19 cellular contexts compared by ENCODE assay signal in genomic region chr10:110824152-110824441, GRCh38. TPM values are rescaled to one million over a fixed set of nuclear protein-coding genes. Genes with fewer than 3 reads are reported as not detected.
A peak's percentile ranks its signal among the peaks of the same experiment; 100 is the strongest.
DNase-seq lines count a peak whose midpoint lies in the region; ATAC-seq and TF ChIP-seq lines count a peak whose summit lies in the region.
"Had no signal": no experiment of that assay in that cellular context is flagged by ENCODE, and none has a peak within 500 bp of the region (broad histone marks: within the 10 kb centered on the region; RNA-seq: fewer than 3 reads in every experiment).

No MANE protein-coding gene starts in this region.

- H3K9me3 ChIP-seq in left ventricle myocardium inferior (replicated peaks) (no peaks in the 10 kb centered on the region), hepatocyte (ENCODE audit: low read depth) (no peaks in the 10 kb centered on the region), prostate gland (no peaks in the 10 kb centered on the region), uterus (no peaks in the 10 kb centered on the region)
- H3K9me3 ChIP-seq: BE2C had no signal

- H3K4me3 ChIP-seq in left ventricle myocardium inferior, result no peak overlapping the region
- H3K4me3 ChIP-seq in hepatocyte, result no peak overlapping the region
- H3K4me3 ChIP-seq in prostate gland, result no peak overlapping the region
- H3K4me3 ChIP-seq in uterus, result no peak overlapping the region

- H2AFZ ChIP-seq in hepatocyte, result no peak overlapping the region

- H3K36me3 ChIP-seq in left ventricle myocardium inferior (peaks cover 20% of the 10 kb centered on the region), hepatocyte (replicated peaks; ENCODE audit: insufficient read depth, low read depth) (no peaks in the 10 kb centered on the region), prostate gland (no peaks in the 10 kb centered on the region), uterus (no peaks in the 10 kb centered on the region)

- 32% methylated on average over 1 of the region's 1 CpG for WGBS in hepatocyte (ENCODE audit: low lambda C conversion rate, missing lambda C conversion rate)
- WGBS in prostate gland, result 24% methylated on average over 1 of the region's 1 CpG

- no peak for TF ChIP-seq POLR2A in prostate gland (IDR thresholded peaks at IDR 0.05)
- TF ChIP-seq POLR2A in uterus (IDR thresholded peaks at IDR 0.05), result no peak

- H3K4me1 ChIP-seq in left ventricle myocardium inferior, result peaks cover 97% of the 10 kb centered on the region
- peaks cover 80% of the 10 kb centered on the region for H3K4me1 ChIP-seq in hepatocyte (ENCODE audit: insufficient read depth)
- H3K4me1 ChIP-seq in prostate gland (replicated peaks), result peaks cover 41% of the 10 kb centered on the region
- peaks cover 25 to 28% of the 10 kb centered on the region in 2 donors for H3K4me1 ChIP-seq in uterus

- H3K27me3 ChIP-seq in left ventricle myocardium inferior (ENCODE audit: low read depth) (no peaks in the 10 kb centered on the region), hepatocyte (no peaks in the 10 kb centered on the region), prostate gland (replicated peaks; ENCODE audit: insufficient read depth) (no peaks in the 10 kb centered on the region), uterus (no peaks in the 10 kb centered on the region)
- H3K27me3 ChIP-seq: BE2C had no signal

- DNase-seq in left ventricle myocardium inferior (no peak), left ventricle myocardium superior (no peak), hepatocyte (ENCODE audit: low spot score) (no peak), prostate gland (ENCODE audit: low spot score) (peak; percentile 55), uterus (no peak), NCI-H526 treated with DMSO at 0.1 percent for 48 hours (lab: John Stamatoyannopoulos, UW) (no peak), sciatic nerve (ENCODE audit: low spot score) (no peak)
- DNase-seq in stimulated activated naive CD4-positive, alpha-beta T cell treated with Interleukin-2 at 50 U/mL for 16 hours (lab: John Stamatoyannopoulos, UW), result no peak
- DNase-seq: activated CD4-positive, alpha-beta T cell treated with anti-CD3 and anti-CD28 coated beads for 36 hours; activated CD8-positive, alpha-beta memory T cell treated with anti-CD3 and anti-CD28 coated beads, Interleukin-2, amount 10 ng/mL, durations not matched to agents 7 days and 5 days; BE2C; GOT3; natural killer cell; NCI-H1092; NCI-H2081; NCI-H524; SHP77; stimulated activated naive CD4-positive, alpha-beta T cell had no signal

- H3K4me2 ChIP-seq in hepatocyte, result peak overlapping the region; percentile 61

- ATAC-seq in left ventricle myocardium superior, result no peak
- ATAC-seq in sciatic nerve, result no peak
- ATAC-seq: activated CD4-positive, alpha-beta T cell treated with anti-CD3 and anti-CD28 coated beads for 36 hours; activated CD8-positive, alpha-beta memory T cell treated with anti-CD3 and anti-CD28 coated beads, Interleukin-2, amount 10 ng/mL, durations not matched to agents 7 days and 5 days; activated T-helper 17 cell treated with anti-CD3 and anti-CD28 coated beads, Interleukin-2, amount 50 U/mL, for 72 hours; natural killer cell had no signal

- intact Hi-C loops in left ventricle myocardium inferior (cut with micrococcal nuclease) (no loop called here), left ventricle myocardium superior (cut with micrococcal nuclease) (no loop called here), prostate gland (cut with DNase I) (loop anchor here (5.0 kb wide), 1 partner anchor 48 kb away; the partner anchor contains the start of gene PDCD4), uterus (cut with DNase I; ENCODE audit: low total_unique reads) (loop anchor here (10.0 kb wide), 1 partner anchor 51 kb away; the partner anchor contains the start of gene PDCD4), sciatic nerve (cut with DNase I) (no loop called here)

- H3K9me2 ChIP-seq in hepatocyte (replicated peaks; ENCODE audit: insufficient read depth), result no peaks in the 10 kb centered on the region

- H3K79me2 ChIP-seq in hepatocyte, result no peaks in the 10 kb centered on the region

- no peaks in the 10 kb centered on the region for H4K20me1 ChIP-seq in hepatocyte (ENCODE audit: insufficient read depth, poor library complexity, severe bottlenecking)

- H3K27ac ChIP-seq in left ventricle myocardium inferior (replicated peaks) (peak overlapping the region; percentile 85), hepatocyte (peak overlapping the region; percentile 84), prostate gland (peak overlapping the region; percentile 85 to 86), uterus (peak overlapping the region; percentile 87 to 94)

- TF ChIP-seq CTCF in left ventricle myocardium inferior (IDR thresholded peaks at IDR 0.05; ENCODE audit: borderline replicate concordance) (no peak), hepatocyte (IDR thresholded peaks at IDR 0.05; ENCODE audit: poor library complexity) (no peak), prostate gland (IDR thresholded peaks at IDR 0.05) (no peak), uterus (IDR thresholded peaks at IDR 0.05) (no peak)

RNA-seq across cellular contexts. Expression of gene PDCD4, which starts 47.6 kb away (rescaled TPM):
- total RNA-seq in left ventricle myocardium inferior (86.5 TPM), left ventricle myocardium superior (82.4 TPM), hepatocyte (246 and 315 TPM in 2 replicates), prostate gland (100 to 1,000 TPM; 104 to 120 TPM), uterus (100 to 1,000 TPM in 3 of 4 donors, 10 to 100 TPM in 1; 17.4 to 157 (median 138) TPM), sciatic nerve (124 TPM)
- polyA plus RNA-seq in hepatocyte, result 791 and 862 TPM in 2 replicates

Comparison
In these comparisons a context has a peak if more than half of its experiments do, and no peak if none do; other contexts are left out.
1. intact Hi-C loops: an anchor here in prostate gland (5.0 kb wide) and uterus (10.0 kb wide); none called in left ventricle myocardium inferior, left ventricle myocardium superior and sciatic nerve.